ENCODE assay signal across 8 cellular contexts in the genomic region with DNA sequence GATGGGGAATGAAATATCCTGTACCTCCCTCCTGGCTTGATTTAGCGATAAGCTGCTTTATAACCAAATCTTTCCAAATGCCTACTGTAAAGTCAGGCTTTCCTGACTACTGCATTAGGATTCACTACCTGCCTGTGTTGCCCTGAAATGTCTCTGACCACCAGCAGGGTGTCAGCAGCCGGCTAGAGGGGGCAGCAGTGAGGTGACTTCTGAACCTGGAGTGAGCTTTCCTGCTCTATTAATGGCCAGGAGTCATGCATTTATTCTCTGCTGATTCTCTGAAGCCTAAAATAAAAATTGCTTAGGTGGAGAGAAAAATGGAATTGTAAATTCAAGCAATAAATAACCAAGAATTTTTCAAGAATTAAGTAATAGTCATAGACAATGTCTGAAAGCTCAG. TPM values are rescaled to one million over a fixed set of nuclear protein-coding genes. Genes with fewer than 3 reads are reported as not detected.
DNase-seq lines count a peak whose midpoint lies in the region; ATAC-seq and TF ChIP-seq lines count a peak whose summit lies in the region.

No MANE protein-coding gene starts in this region.

- H3K4me2 ChIP-seq in PC-9 = no peak overlapping the region
- peak overlapping the region; percentile 76 for H3K4me2 ChIP-seq in osteoblast (ENCODE audit: insufficient read depth, low read length)

- CTCF ChIA-PET in PC-9 (lab: Charles Lee) = interaction anchor here (0.6 kb wide), 1 partner anchor 128 kb away, joined by 4 read pairs; no protein-coding TSS in a partner anchor

- H2AFZ ChIP-seq in PC-9 (no peak overlapping the region), osteoblast (ENCODE audit: low read length) (no peak overlapping the region)

- no peaks in the 10 kb centered on the region for H3K9me3 ChIP-seq in PC-9 (ENCODE audit: insufficient read depth, low read depth)
- no peaks in the 10 kb centered on the region for H3K9me3 ChIP-seq in osteoblast (ENCODE audit: low read depth, low read length)

- BruUV-seq in PC-9 (replicated peaks; lab: Mats Ljungman, UMichigan) = no TSS peak

- POLR2A ChIA-PET in PC-9 (lab: Charles Lee; ENCODE audit: unreplicated experiment) = interaction anchor here (0.7 kb wide), 1 partner anchor 10 kb away, joined by 11 read pairs; no protein-coding TSS in a partner anchor

- peaks cover 3% of the 10 kb centered on the region; the same call in 1 of the 2 replicates for H3K79me2 ChIP-seq in PC-9 (ENCODE audit: low read depth)
- peaks cover 48% of the 10 kb centered on the region for H3K79me2 ChIP-seq in osteoblast (ENCODE audit: insufficient read depth, low read length)

- H3K27ac ChIP-seq in PC-9 = no peak overlapping the region
- no peak overlapping the region for H3K27ac ChIP-seq in osteoblast (ENCODE audit: low read depth, low read length)

- TF ChIP-seq CTCF in AG10803 (conservative IDR thresholded peaks at IDR 0.05; ENCODE audit: low read length) = peak; percentile 70
- peak; percentile 63 for TF ChIP-seq CTCF in PC-9 (conservative IDR thresholded peaks at IDR 0.05)
- TF ChIP-seq CTCF in epithelial cell of esophagus (IDR thresholded peaks at IDR 0.05; ENCODE audit: insufficient read depth, low read depth, low read length, missing control alignments) = peak; percentile 61
- peak; percentile 71 for TF ChIP-seq CTCF in osteoblast (IDR thresholded peaks at IDR 0.05; ENCODE audit: extremely low read depth, low read depth, low read length)
- TF ChIP-seq CTCF in natural killer cell (IDR thresholded peaks at IDR 0.05) = no peak

- DNase-seq in AG10803 (ENCODE audit: low read depth) (peak; percentile 25), PC-9 (peak in 1 of 2 experiments; percentile 40), epithelial cell of esophagus (ENCODE audit: low read depth) (peak; percentile 57), osteoblast (ENCODE audit: insufficient read length, low spot score, missing footprints) (peak; percentile 81), NCI-H1436 treated with DMSO at 0.1 percent for 48 hours (lab: John Stamatoyannopoulos, UW) (no peak), natural killer cell (no peak)

- H3K9me2 ChIP-seq in PC-9 (ENCODE audit: insufficient read depth) = no peaks in the 10 kb centered on the region

- H3K27ac Mint-ChIP-seq in natural killer cell = no peak overlapping the region

- H3K4me1 ChIP-seq in PC-9 (replicated peaks; ENCODE audit: insufficient read depth) (peaks cover 19% of the 10 kb centered on the region), osteoblast (ENCODE audit: insufficient read depth, low read length) (peaks cover 15% of the 10 kb centered on the region)

- H4K20me1 ChIP-seq in PC-9 (ENCODE audit: insufficient read depth) = no peaks in the 10 kb centered on the region
- peaks cover 33% of the 10 kb centered on the region for H4K20me1 ChIP-seq in osteoblast (ENCODE audit: insufficient read depth, low read length)

- H3K4me3 Mint-ChIP-seq in natural killer cell = no peak overlapping the region

- no peaks in the 10 kb centered on the region for H3K27me3 ChIP-seq in PC-9 (ENCODE audit: insufficient read depth, low read depth)
- H3K27me3 ChIP-seq in osteoblast (ENCODE audit: insufficient read depth, low read length) = no peaks in the 10 kb centered on the region

- no peaks in the 10 kb centered on the region for H3K36me3 Mint-ChIP-seq in natural killer cell

- intact Hi-C loops in PC-9 (cut with micrococcal nuclease; ENCODE audit: unreplicated experiment) = loop anchor here (2.0 to 10.0 kb wide), 2 partner anchors 84 to 108 kb away; no protein-coding TSS in a partner anchor
- intact Hi-C loops in natural killer cell (cut with micrococcal nuclease) = no loop called here

- ATAC-seq in GM19351 (IDR thresholded peaks at IDR 0.05; ENCODE audit: unreplicated experiment) (peak; percentile 55), natural killer cell (no peak), HG02870 (IDR thresholded peaks at IDR 0.05; ENCODE audit: unreplicated experiment) (no peak)

- peaks cover 25 to 33% of the 10 kb centered on the region in 2 donors for H3K27me3 Mint-ChIP-seq in natural killer cell (ENCODE audit: low read depth in 2 of 2)

- H3K4me1 Mint-ChIP-seq in natural killer cell = peaks cover 4 to 8% of the 10 kb centered on the region in 2 donors

- H3K9me3 Mint-ChIP-seq in natural killer cell = no peaks in the 10 kb centered on the region

- H3K36me3 ChIP-seq in PC-9 (ENCODE audit: low read depth) = no peaks in the 10 kb centered on the region
- peaks cover 3% of the 10 kb centered on the region for H3K36me3 ChIP-seq in osteoblast (ENCODE audit: insufficient read depth, low read length)

- H3K4me3 ChIP-seq in AG10803 (ENCODE audit: low read length) (no peak overlapping the region), PC-9 (no peak overlapping the region), epithelial cell of esophagus (ENCODE audit: low read length) (no peak overlapping the region), osteoblast (ENCODE audit: insufficient read depth, low read length) (no peak overlapping the region)

- H3F3A ChIP-seq in PC-9 (ENCODE audit: insufficient read depth, low read depth) = peaks cover 12% of the 10 kb centered on the region

RNA-seq across cellular contexts. Expression of gene BACE2, which starts 2.5 kb away (rescaled TPM):
- total RNA-seq in PC-9 (2021) (40.8 and 43.8 TPM in 2 replicates), osteoblast (85.2 and 85.8 TPM in 2 replicates), natural killer cell (10 to 100 TPM in 1 of 3 donors, under 1 TPM in 2; 0.12 to 10.3 (median 0.29) TPM)

Comparison
In these comparisons a context has a peak if more than half of its experiments do, and no peak if none do; other contexts are left out.
1. DNase-seq: peak in AG10803 (single experiment), epithelial cell of esophagus (single experiment) and osteoblast (single experiment); none in NCI-H1436 treated with DMSO at 0.1 percent for 48 hours (single experiment) and natural killer cell (single experiment).